ENCODE assay signal across 27 cellular contexts in the genomic region with DNA sequence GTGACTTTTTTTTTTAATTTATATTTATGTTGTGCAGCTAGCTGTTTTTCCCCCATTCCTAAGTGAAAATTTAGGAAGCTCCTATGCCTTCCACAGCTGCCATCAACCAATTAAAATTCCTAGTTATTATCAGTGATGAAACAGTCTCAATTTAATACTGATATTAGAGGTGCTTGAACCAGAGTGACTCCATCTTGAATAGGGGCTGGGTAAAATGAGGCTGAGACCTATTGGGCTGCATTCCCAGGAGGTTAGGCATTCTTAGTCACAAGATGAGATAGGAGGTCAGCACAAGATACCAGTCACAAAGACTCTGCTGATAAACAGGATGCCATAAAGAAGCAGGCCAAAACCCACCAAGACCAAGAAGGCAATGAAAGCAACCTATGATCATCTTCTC.
"Had no signal": no experiment of that assay in that cellular context is flagged by ENCODE, and none has a peak within 500 bp of the region (broad histone marks: within the 10 kb centered on the region; RNA-seq: fewer than 3 reads in every experiment).

No MANE protein-coding gene starts in this region.

- H3K4me3 ChIP-seq: stomach, suprapubic skin, testis, thoracic aorta, thyroid gland, tibial artery, tibial nerve, transverse colon, upper lobe of left lung, upper lobe of right lung, uterus, vagina had no signal

- H3K27ac ChIP-seq: stomach, suprapubic skin, testis, thoracic aorta, thyroid gland, tibial artery, tibial nerve, transverse colon, upper lobe of left lung, upper lobe of right lung, uterus, vagina had no signal

- H3K36me3 ChIP-seq: stomach, suprapubic skin, thoracic aorta, thyroid gland, tibial artery, tibial nerve, transverse colon, upper lobe of left lung, upper lobe of right lung, uterus, vagina had no signal

- ATAC-seq: stimulated activated effector memory CD8-positive, alpha-beta T cell treated with anti-CD3 and anti-CD28 coated beads, Interleukin-12 subunit alpha, Interleukin-12 subunit beta, amount 100 ng/mL, for 72 hours; stimulated activated memory B cell treated with anti-CD40 and anti-IgM and Interleukin-4, amounts not matched to agents 10 μg/mL and 1 μg/mL and 100 μg/mL, for 72 hours; stimulated activated naive B cell treated with anti-CD40 and anti-IgM and Interleukin-4, amounts not matched to agents 10 μg/mL and 1 μg/mL and 100 μg/mL, for 72 hours; stimulated activated naive CD8-positive, alpha-beta T cell treated with anti-CD3 and anti-CD28 coated beads, Interleukin-15, amount 100 ng/mL, for 72 hours; stimulated activated naive CD8-positive, alpha-beta T cell treated with anti-CD3 and anti-CD28 coated beads, Interleukin-15, Interleukin-2, amounts not matched to agents 100 U/mL and 50 U/mL, for 24 hours; upper lobe of right lung had no signal

- H3K9me3 ChIP-seq: stomach, suprapubic skin, testis, thoracic aorta, thyroid gland, tibial artery, tibial nerve, transverse colon, upper lobe of left lung, upper lobe of right lung, uterus, vagina had no signal

- FAIRE-seq: urothelium cell line had no signal

- H3K27me3 ChIP-seq: stomach, testis, thyroid gland, tibial artery, tibial nerve, transverse colon, upper lobe of left lung, uterus, vagina had no signal

- DNase-seq: stimulated activated CD4-positive, alpha-beta T cell treated with anti-CD3 and anti-CD28 coated beads, Interleukin-2, amount 100 ng/mL, for 48 hours; stimulated activated CD4-positive, alpha-beta T cell treated with anti-CD3 and anti-CD28 coated beads, Interleukin-4, amount 100 ng/mL, for 1 hour; stimulated activated CD4-positive, alpha-beta T cell treated with anti-CD3 and anti-CD28 coated beads, Interleukin-4, amount 100 ng/mL, for 24 hours; stimulated activated CD4-positive, alpha-beta T cell treated with anti-CD3 and anti-CD28 coated beads, Interleukin-4, amount 100 ng/mL, for 4 hours; stimulated activated CD8-positive, alpha-beta memory T cell treated with anti-CD3 and anti-CD28 coated beads, Interleukin-4, amount 100 ng/mL, for 48 hours; stimulated activated naive B cell treated with anti-CD40 and anti-IgM and Interleukin-4, amounts not matched to agents 10 μg/mL and 1 μg/mL and 100 μg/mL, for 72 hours; stimulated activated naive CD4-positive, alpha-beta T cell; stimulated activated naive CD4-positive, alpha-beta T cell treated with Interleukin-2 at 50 U/mL for 16 hours; stimulated activated naive CD8-positive, alpha-beta T cell treated with anti-CD3 and anti-CD28 coated beads, Interleukin-15, amount 100 ng/mL, for 72 hours; stimulated activated naive CD8-positive, alpha-beta T cell treated with anti-CD3 and anti-CD28 coated beads, Interleukin-15, Interleukin-2, amounts not matched to agents 100 U/mL and 50 U/mL, for 24 hours; stomach; substantia nigra; testis; thyroid gland; tibial artery; transverse colon; trophoblast cell; upper lobe of left lung; upper lobe of right lung; uterus had no signal

- H3K4me1 ChIP-seq: stomach, suprapubic skin, testis, thyroid gland, tibial artery, tibial nerve, transverse colon, upper lobe of left lung, upper lobe of right lung, uterus, vagina had no signal
